25 cellular contexts compared by ENCODE assay signal in genomic region chr20:2836035-2836434, GRCh38. TPM values are rescaled to one million over a fixed set of nuclear protein-coding genes. Genes with fewer than 3 reads are reported as not detected.
"Had no signal": no experiment of that assay in that cellular context is flagged by ENCODE, and none has a peak within 500 bp of the region (broad histone marks: within the 10 kb centered on the region; RNA-seq: fewer than 3 reads in every experiment).

No MANE protein-coding gene starts in this region.

- H3K4me3 ChIP-seq: Peyer's patch had no signal

- H3K9me3 ChIP-seq: Peyer's patch had no signal

- H3K36me3 ChIP-seq: Peyer's patch had no signal

- H3K27me3 Mint-ChIP-seq: activated naive CD8-positive, alpha-beta T cell treated with anti-CD3 and anti-CD28 coated beads for 36 hours had no signal

- H3K4me3 Mint-ChIP-seq: activated naive CD8-positive, alpha-beta T cell treated with anti-CD3 and anti-CD28 coated beads for 36 hours; activated T-cell treated with anti-CD3 and anti-CD28 coated beads, Interleukin-2, amount 50 U/mL, for 4 hours; T-helper 1 cell treated with Interleukin-12 subunit alpha and Interleukin-12 subunit beta and Interleukin-4 antibody, amounts not matched to agents 30 μg/mL and 1 μg/mL, for 36 hours; WTC11 had no signal

- DNase-seq: activated CD4-positive, alpha-beta T cell treated with anti-CD3 and anti-CD28 coated beads for 48 hours; activated CD4-positive, alpha-beta T cell treated with anti-CD3 and anti-CD28 coated beads, Interleukin-2, amount 50 U/mL, for 4 hours; activated CD4-positive, CD25-positive, alpha-beta regulatory T cell treated with anti-CD3 and anti-CD28 coated beads, Interleukin-2, amount 50 U/mL, for 72 hours; activated CD8-positive, alpha-beta memory T cell treated with anti-CD3 and anti-CD28 coated beads for 24 hours; activated naive CD4-positive, alpha-beta T cell treated with Interleukin-2 at 50 U/mL for 16 hours; activated naive CD8-positive, alpha-beta T cell treated with anti-CD3 and anti-CD28 coated beads for 36 hours; activated T-cell treated with anti-CD3 and anti-CD28 coated beads, Interleukin-2, amount 50 U/mL, for 4 hours; cerebellar nuclear complex; Karpas-422; MM.1S; NCI-H1105; NCI-H1436; NCI-H1694 treated with DMSO at 0.1 percent for 48 hours; NCI-H2029 treated with DMSO at 0.1 percent for 48 hours; NCI-H345; NCI-H510A; NCI-H526 treated with DMSO at 0.1 percent for 48 hours; NCI-H82; Peyer's patch; SHP77 treated with DMSO at 0.1 percent for 48 hours; T-helper 9 cell had no signal

- H3K9me3 Mint-ChIP-seq: activated T-cell treated with anti-CD3 and anti-CD28 coated beads, Interleukin-2, amount 50 U/mL, for 4 hours; T-helper 1 cell treated with Interleukin-12 subunit alpha and Interleukin-12 subunit beta and Interleukin-4 antibody, amounts not matched to agents 30 μg/mL and 1 μg/mL, for 36 hours had no signal

- H3K27ac Mint-ChIP-seq: activated naive CD8-positive, alpha-beta T cell treated with anti-CD3 and anti-CD28 coated beads for 36 hours; T-helper 1 cell treated with Interleukin-12 subunit alpha and Interleukin-12 subunit beta and Interleukin-4 antibody, amounts not matched to agents 30 μg/mL and 1 μg/mL, for 36 hours; WTC11 had no signal

- H3K27ac ChIP-seq: Peyer's patch had no signal

- ATAC-seq: activated T-cell treated with anti-CD3 and anti-CD28 coated beads, Interleukin-2, amount 50 U/mL, for 4 hours; WTC11 had no signal

- H3K27me3 ChIP-seq: Peyer's patch had no signal

RNA-seq across cellular contexts. Expression of gene TMEM239, which starts 19.9 kb away (rescaled TPM):
- total RNA-seq: activated naive CD8-positive, alpha-beta T cell treated with anti-CD3 and anti-CD28 coated beads for 36 hours; activated T-cell treated with anti-CD3 and anti-CD28 coated beads, Interleukin-2, amount 50 U/mL, for 4 hours; cardiac septum; Peyer's patch; SK-MEL-5; WTC11 had no signal

RNA-seq across cellular contexts. Expression of gene C20orf141, which starts 21.2 kb away (rescaled TPM):
- total RNA-seq: activated naive CD8-positive, alpha-beta T cell treated with anti-CD3 and anti-CD28 coated beads for 36 hours; activated T-cell treated with anti-CD3 and anti-CD28 coated beads, Interleukin-2, amount 50 U/mL, for 4 hours; cardiac septum; Peyer's patch; SK-MEL-5; WTC11 had no signal
